In the genomic region with DNA sequence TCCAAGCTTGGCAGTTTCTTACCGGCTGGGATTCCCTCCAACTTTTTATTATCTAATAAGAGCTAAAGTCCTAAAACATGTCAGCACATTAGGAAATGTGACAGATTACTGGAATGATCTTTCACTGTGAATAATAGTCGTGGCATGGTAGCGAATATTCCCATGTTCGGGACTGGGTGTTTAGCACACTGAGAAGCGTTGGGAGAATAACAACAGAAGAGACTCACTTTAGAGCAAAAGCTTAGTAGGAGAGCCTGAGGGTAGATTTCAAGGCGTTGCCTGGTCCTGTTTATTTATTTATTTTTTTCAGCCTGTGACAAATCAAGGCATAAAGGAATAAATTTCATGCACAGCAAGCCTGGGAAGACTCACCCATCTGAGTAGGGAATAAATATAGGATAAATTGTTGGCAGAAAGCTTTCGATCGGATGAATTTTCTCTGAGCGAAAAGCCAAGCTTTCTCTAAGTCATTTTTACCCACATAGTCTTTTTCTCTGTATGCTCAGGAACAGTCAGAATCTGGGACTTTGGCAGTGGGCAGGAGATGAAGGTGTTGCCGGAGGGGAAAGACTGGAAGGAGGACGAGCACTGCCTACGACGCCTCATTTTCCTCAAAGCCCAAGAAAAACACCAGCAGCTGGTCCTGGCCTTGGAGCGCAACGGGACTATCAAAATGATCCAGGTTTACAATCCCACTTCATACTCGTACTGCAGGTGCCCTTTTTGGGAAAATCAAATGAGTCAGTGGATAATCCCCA, we compare ENCODE assay signal across 12 cellular contexts.
DNase-seq lines count a peak whose midpoint lies in the region; ATAC-seq and TF ChIP-seq lines count a peak whose summit lies in the region.
"Had no signal": no experiment of that assay in that cellular context is flagged by ENCODE, and none has a peak within 500 bp of the region (broad histone marks: within the 10 kb centered on the region; RNA-seq: fewer than 3 reads in every experiment).

No MANE protein-coding gene starts in this region.

- POLR2A ChIA-PET in activated CD8-positive, alpha-beta T cell treated with anti-CD3 and anti-CD28 coated beads for 36 hours (lab: Charles Lee) = interaction anchor here (0.7 kb wide), 1 partner anchor 406 kb away, joined by 3 read pairs; no protein-coding TSS in a partner anchor

- peak overlapping the region; percentile 44 to 46 for H3K27ac ChIP-seq in thoracic aorta
- H3K27ac ChIP-seq: right lobe of liver had no signal

- no peaks in the 10 kb centered on the region for H3K9me3 ChIP-seq in thoracic aorta
- H3K9me3 ChIP-seq: right lobe of liver had no signal

- H3K27me3 ChIP-seq in thoracic aorta (replicated peaks; ENCODE audit: insufficient read depth) (no peaks in the 10 kb centered on the region), H7 (ENCODE audit: control insufficient read depth, insufficient read depth, low read length) (no peaks in the 10 kb centered on the region)
- H3K27me3 ChIP-seq: right lobe of liver had no signal

- H3K4me3 Mint-ChIP-seq in activated CD8-positive, alpha-beta T cell treated with anti-CD3 and anti-CD28 coated beads for 36 hours = no peak overlapping the region

- intact Hi-C loops in activated CD8-positive, alpha-beta T cell treated with anti-CD3 and anti-CD28 coated beads for 36 hours (cut with micrococcal nuclease) = no loop called here

- ATAC-seq in thoracic aorta (ENCODE audit: insufficient number of reproducible peaks, low FRiP score, low read depth) (no peak), HG02571 (IDR thresholded peaks at IDR 0.05; ENCODE audit: unreplicated experiment) (no peak)
- no peak for ATAC-seq in activated CD8-positive, alpha-beta T cell treated with anti-CD3 and anti-CD28 coated beads for 36 hours
- ATAC-seq: SK-N-SH treated with all-trans-retinoic acid at 6 μM for 48 hours had no signal

- H3K27ac Mint-ChIP-seq in activated CD8-positive, alpha-beta T cell treated with anti-CD3 and anti-CD28 coated beads for 36 hours = no peak overlapping the region

- no peaks in the 10 kb centered on the region for H3K4me1 Mint-ChIP-seq in activated CD8-positive, alpha-beta T cell treated with anti-CD3 and anti-CD28 coated beads for 36 hours (ENCODE audit: low read depth)

- in situ Hi-C loops in astrocyte of the spinal cord (cut with HindIII; ENCODE audit: low sequenced_read_pairs) = no loop called here

- H3K4me3 ChIP-seq in LNCaP clone FGC (ENCODE audit: low read depth, low read length) (no peak overlapping the region), astrocyte of the spinal cord (ENCODE audit: low read depth, low read length) (no peak overlapping the region), thoracic aorta (peak overlapping the region; percentile 69), H7 (ENCODE audit: insufficient read depth, low read depth, low read length) (no peak overlapping the region)
- H3K4me3 ChIP-seq: right lobe of liver had no signal

- H3K36me3 ChIP-seq in thoracic aorta (no peaks in the 10 kb centered on the region), H7 (replicated peaks; ENCODE audit: control insufficient read depth, insufficient read depth, low read length) (no peaks in the 10 kb centered on the region)
- H3K36me3 ChIP-seq: right lobe of liver had no signal

- no peak for TF ChIP-seq CTCF in LNCaP clone FGC (IDR thresholded peaks at IDR 0.05; ENCODE audit: control insufficient read depth, extremely low read depth, insufficient read depth)
- TF ChIP-seq CTCF in astrocyte of the spinal cord (IDR thresholded peaks at IDR 0.05; ENCODE audit: low read depth, low read length) = no peak
- no peak for TF ChIP-seq CTCF in thoracic aorta (IDR thresholded peaks at IDR 0.05)
- no peak for TF ChIP-seq CTCF in activated CD8-positive, alpha-beta T cell treated with anti-CD3 and anti-CD28 coated beads for 36 hours (IDR thresholded peaks at IDR 0.05)

- peaks cover 3 to 25% of the 10 kb centered on the region in 2 donors for H3K4me1 ChIP-seq in thoracic aorta (ENCODE audit: control insufficient read depth in 1 of 2, low read depth in 2 of 2)
- H3K4me1 ChIP-seq: right lobe of liver had no signal

- H3K36me3 Mint-ChIP-seq in activated CD8-positive, alpha-beta T cell treated with anti-CD3 and anti-CD28 coated beads for 36 hours (ENCODE audit: low read depth) = no peaks in the 10 kb centered on the region

- no peaks in the 10 kb centered on the region for H3K9me3 Mint-ChIP-seq in activated CD8-positive, alpha-beta T cell treated with anti-CD3 and anti-CD28 coated beads for 36 hours

- CTCF ChIA-PET in activated CD8-positive, alpha-beta T cell treated with anti-CD3 and anti-CD28 coated beads for 36 hours (lab: Charles Lee) = no interaction called here

- peaks cover 2% of the 10 kb centered on the region for H3K27me3 Mint-ChIP-seq in activated CD8-positive, alpha-beta T cell treated with anti-CD3 and anti-CD28 coated beads for 36 hours

- DNase-seq in LNCaP clone FGC (ENCODE audit: low read depth) (peak; percentile 3), astrocyte of the spinal cord (ENCODE audit: low read depth, low spot score) (peak; percentile 3), iris pigment epithelial cell (ENCODE audit: low read depth) (peak; percentile 45), thoracic aorta (ENCODE audit: low spot score) (no peak), H7 (no peak)
- DNase-seq in activated CD8-positive, alpha-beta T cell treated with anti-CD3 and anti-CD28 coated beads for 36 hours = no peak
- DNase-seq: activated CD4-positive, alpha-beta T cell treated with anti-CD3 and anti-CD28 coated beads for 1 hour; NCI-H1092; NCI-H526; right lobe of liver had no signal

Comparison
In these comparisons a context has a peak if more than half of its experiments do, and no peak if none do; other contexts are left out.
1. DNase-seq: peak in LNCaP clone FGC (single experiment), astrocyte of the spinal cord (single experiment) and iris pigment epithelial cell (single experiment); none in thoracic aorta (single experiment), H7 (single experiment) and activated CD8-positive, alpha-beta T cell treated with anti-CD3 and anti-CD28 coated beads for 36 hours (single experiment).